2 cellular contexts compared by ENCODE assay signal in the genomic region with DNA sequence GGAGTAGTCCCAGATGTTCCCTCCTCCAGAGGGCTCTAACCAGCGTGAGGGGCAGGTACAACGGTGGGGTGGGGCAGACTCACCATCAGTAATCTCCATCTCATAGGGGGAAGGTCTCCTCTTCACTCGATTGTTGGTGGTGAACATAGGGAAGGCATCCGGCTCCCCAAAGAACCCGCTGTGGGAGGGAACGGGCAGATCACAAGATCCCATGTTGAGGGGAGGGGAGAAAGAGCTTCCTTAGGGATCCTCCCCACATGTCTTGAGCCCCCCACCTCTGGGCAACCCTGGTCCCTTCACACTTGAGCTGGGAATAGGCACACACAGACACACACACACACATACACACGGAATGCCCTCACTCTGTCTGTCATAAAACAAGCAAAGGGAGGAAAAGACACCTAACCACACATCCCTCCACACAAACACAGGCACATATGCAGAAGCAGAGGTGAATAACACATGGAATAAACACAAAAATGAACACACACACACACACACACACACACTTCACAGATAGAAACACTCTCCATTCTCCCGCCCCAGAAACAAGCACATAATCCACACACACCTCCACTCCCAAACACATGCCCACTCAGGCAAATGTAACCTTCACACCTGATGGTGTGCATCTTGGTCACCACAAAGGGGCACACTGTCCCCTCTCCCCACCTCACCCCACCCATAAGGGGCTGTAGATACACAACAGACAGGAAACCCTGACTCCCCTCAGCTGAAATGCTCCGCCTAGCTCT.
TF ChIP-seq lines count a peak whose summit lies in the region.

No MANE protein-coding gene starts in this region.

TF ChIP-seq in HepG2, 621 proteins besides CTCF, POLR2A, EP300 and RAD21:
- TF ChIP-seq, protein P1, sequence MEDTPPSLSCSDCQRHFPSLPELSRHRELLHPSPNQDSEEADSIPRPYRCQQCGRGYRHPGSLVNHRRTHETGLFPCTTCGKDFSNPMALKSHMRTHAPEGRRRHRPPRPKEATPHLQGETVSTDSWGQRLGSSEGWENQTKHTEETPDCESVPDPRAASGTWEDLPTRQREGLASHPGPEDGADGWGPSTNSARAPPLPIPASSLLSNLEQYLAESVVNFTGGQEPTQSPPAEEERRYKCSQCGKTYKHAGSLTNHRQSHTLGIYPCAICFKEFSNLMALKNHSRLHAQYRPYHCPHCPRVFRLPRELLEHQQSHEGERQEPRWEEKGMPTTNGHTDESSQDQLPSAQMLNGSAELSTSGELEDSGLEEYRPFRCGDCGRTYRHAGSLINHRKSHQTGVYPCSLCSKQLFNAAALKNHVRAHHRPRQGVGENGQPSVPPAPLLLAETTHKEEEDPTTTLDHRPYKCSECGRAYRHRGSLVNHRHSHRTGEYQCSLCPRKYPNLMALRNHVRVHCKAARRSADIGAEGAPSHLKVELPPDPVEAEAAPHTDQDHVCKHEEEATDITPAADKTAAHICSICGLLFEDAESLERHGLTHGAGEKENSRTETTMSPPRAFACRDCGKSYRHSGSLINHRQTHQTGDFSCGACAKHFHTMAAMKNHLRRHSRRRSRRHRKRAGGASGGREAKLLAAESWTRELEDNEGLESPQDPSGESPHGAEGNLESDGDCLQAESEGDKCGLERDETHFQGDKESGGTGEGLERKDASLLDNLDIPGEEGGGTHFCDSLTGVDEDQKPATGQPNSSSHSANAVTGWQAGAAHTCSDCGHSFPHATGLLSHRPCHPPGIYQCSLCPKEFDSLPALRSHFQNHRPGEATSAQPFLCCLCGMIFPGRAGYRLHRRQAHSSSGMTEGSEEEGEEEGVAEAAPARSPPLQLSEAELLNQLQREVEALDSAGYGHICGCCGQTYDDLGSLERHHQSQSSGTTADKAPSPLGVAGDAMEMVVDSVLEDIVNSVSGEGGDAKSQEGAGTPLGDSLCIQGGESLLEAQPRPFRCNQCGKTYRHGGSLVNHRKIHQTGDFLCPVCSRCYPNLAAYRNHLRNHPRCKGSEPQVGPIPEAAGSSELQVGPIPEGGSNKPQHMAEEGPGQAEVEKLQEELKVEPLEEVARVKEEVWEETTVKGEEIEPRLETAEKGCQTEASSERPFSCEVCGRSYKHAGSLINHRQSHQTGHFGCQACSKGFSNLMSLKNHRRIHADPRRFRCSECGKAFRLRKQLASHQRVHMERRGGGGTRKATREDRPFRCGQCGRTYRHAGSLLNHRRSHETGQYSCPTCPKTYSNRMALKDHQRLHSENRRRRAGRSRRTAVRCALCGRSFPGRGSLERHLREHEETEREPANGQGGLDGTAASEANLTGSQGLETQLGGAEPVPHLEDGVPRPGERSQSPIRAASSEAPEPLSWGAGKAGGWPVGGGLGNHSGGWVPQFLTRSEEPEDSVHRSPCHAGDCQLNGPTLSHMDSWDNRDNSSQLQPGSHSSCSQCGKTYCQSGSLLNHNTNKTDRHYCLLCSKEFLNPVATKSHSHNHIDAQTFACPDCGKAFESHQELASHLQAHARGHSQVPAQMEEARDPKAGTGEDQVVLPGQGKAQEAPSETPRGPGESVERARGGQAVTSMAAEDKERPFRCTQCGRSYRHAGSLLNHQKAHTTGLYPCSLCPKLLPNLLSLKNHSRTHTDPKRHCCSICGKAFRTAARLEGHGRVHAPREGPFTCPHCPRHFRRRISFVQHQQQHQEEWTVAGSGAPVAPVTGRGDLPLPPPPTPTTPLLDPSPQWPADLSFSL (CRISPR knock-in tag; IDR thresholded peaks at IDR 0.05) = peak; percentile 16; the same call in 1 of the 2 replicates
- TF ChIP-seq, protein P2, sequence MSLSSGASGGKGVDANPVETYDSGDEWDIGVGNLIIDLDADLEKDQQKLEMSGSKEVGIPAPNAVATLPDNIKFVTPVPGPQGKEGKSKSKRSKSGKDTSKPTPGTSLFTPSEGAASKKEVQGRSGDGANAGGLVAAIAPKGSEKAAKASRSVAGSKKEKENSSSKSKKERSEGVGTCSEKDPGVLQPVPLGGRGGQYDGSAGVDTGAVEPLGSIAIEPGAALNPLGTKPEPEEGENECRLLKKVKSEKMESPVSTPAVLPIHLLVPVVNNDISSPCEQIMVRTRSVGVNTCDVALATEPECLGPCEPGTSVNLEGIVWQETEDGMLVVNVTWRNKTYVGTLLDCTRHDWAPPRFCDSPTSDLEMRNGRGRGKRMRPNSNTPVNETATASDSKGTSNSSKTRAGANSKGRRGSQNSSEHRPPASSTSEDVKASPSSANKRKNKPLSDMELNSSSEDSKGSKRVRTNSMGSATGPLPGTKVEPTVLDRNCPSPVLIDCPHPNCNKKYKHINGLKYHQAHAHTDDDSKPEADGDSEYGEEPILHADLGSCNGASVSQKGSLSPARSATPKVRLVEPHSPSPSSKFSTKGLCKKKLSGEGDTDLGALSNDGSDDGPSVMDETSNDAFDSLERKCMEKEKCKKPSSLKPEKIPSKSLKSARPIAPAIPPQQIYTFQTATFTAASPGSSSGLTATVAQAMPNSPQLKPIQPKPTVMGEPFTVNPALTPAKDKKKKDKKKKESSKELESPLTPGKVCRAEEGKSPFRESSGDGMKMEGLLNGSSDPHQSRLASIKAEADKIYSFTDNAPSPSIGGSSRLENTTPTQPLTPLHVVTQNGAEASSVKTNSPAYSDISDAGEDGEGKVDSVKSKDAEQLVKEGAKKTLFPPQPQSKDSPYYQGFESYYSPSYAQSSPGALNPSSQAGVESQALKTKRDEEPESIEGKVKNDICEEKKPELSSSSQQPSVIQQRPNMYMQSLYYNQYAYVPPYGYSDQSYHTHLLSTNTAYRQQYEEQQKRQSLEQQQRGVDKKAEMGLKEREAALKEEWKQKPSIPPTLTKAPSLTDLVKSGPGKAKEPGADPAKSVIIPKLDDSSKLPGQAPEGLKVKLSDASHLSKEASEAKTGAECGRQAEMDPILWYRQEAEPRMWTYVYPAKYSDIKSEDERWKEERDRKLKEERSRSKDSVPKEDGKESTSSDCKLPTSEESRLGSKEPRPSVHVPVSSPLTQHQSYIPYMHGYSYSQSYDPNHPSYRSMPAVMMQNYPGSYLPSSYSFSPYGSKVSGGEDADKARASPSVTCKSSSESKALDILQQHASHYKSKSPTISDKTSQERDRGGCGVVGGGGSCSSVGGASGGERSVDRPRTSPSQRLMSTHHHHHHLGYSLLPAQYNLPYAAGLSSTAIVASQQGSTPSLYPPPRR (CRISPR knock-in tag; IDR thresholded peaks at IDR 0.05; ENCODE audit: borderline replicate concordance) = no peak
TF ChIP-seq in HepG2: peak in this region for 1.

TF ChIP-seq in endothelial cell of umbilical vein, 7 proteins besides CTCF, POLR2A, EP300 and RAD21:
- TF ChIP-seq JUN (IDR thresholded peaks at IDR 0.05; ENCODE audit: borderline replicate concordance, insufficient read depth, insufficient read length, low read depth) = no peak
- TF ChIP-seq EZH2 (IDR thresholded peaks at IDR 0.05; ENCODE audit: borderline replicate concordance, low read depth, low read length, severe bottlenecking) = no peak
- TF ChIP-seq FOS (IDR thresholded peaks at IDR 0.05; ENCODE audit: borderline replicate concordance, insufficient read depth, low read length) = no peak
- TF ChIP-seq, protein P3, sequence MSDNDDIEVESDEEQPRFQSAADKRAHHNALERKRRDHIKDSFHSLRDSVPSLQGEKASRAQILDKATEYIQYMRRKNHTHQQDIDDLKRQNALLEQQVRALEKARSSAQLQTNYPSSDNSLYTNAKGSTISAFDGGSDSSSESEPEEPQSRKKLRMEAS (IDR thresholded peaks at IDR 0.05; ENCODE audit: insufficient read depth, insufficient read length) = no peak
- no peak for TF ChIP-seq POLR2AphosphoS5 (IDR thresholded peaks at IDR 0.05; ENCODE audit: insufficient read depth, low read depth, low read length)
- no peak for TF ChIP-seq GATA2 (IDR thresholded peaks at IDR 0.05; ENCODE audit: insufficient read depth, insufficient read length, low read depth, low read length)
- TF ChIP-seq MYC (IDR thresholded peaks at IDR 0.05; ENCODE audit: low read depth, low read length) = no peak
